2 cellular contexts compared by ENCODE assay signal in genomic region chr7:5433181-5433580, GRCh38.
TF ChIP-seq lines count a peak whose summit lies in the region.

No MANE protein-coding gene starts in this region.

TF ChIP-seq in IMR-90, 13 proteins besides CTCF, POLR2A, EP300 and RAD21:
- no peak for TF ChIP-seq MAFK (IDR thresholded peaks at IDR 0.05; ENCODE audit: low read depth, low read length)
- no peak for TF ChIP-seq USF2 (IDR thresholded peaks at IDR 0.05; ENCODE audit: low read depth, low read length)
- TF ChIP-seq RCOR1 (IDR thresholded peaks at IDR 0.05; ENCODE audit: insufficient replicate concordance, low read length): no peak
- no peak for TF ChIP-seq BHLHE40 (IDR thresholded peaks at IDR 0.05; ENCODE audit: low read depth, low read length)
- no peak for TF ChIP-seq MXI1 (IDR thresholded peaks at IDR 0.05; ENCODE audit: borderline replicate concordance, low read depth, low read length)
- TF ChIP-seq MAZ (IDR thresholded peaks at IDR 0.05; ENCODE audit: borderline replicate concordance, low read depth, low read length): no peak
- no peak for TF ChIP-seq SMC3 (IDR thresholded peaks at IDR 0.05; ENCODE audit: low read depth, low read length)
- TF ChIP-seq RFX5 (IDR thresholded peaks at IDR 0.05; ENCODE audit: low read depth, low read length): no peak
- no peak for TF ChIP-seq ELK1 (IDR thresholded peaks at IDR 0.05; ENCODE audit: borderline replicate concordance, low read depth, low read length)
- no peak for TF ChIP-seq CEBPB (IDR thresholded peaks at IDR 0.05; ENCODE audit: low read depth, low read length)
- TF ChIP-seq CHD1 (IDR thresholded peaks at IDR 0.05; ENCODE audit: low read depth, low read length): no peak
- no peak for TF ChIP-seq FOS (IDR thresholded peaks at IDR 0.05; ENCODE audit: low read depth, low read length)
- no peak for TF ChIP-seq NFE2L2 (IDR thresholded peaks at IDR 0.05; ENCODE audit: low read depth, low read length)

TF ChIP-seq in HepG2, 621 proteins besides CTCF, POLR2A, EP300 and RAD21:
- TF ChIP-seq DZIP1 (CRISPR knock-in tag; IDR thresholded peaks at IDR 0.05) (no peak), NFYC (CRISPR knock-in tag; IDR thresholded peaks at IDR 0.05) (no peak), ELF3 (CRISPR knock-in tag; IDR thresholded peaks at IDR 0.05) (no peak), ZNF12 (CRISPR knock-in tag; IDR thresholded peaks at IDR 0.05) (peak; percentile 100), ZNF318 (CRISPR knock-in tag; IDR thresholded peaks at IDR 0.05) (no peak), HDAC6 (IDR thresholded peaks at IDR 0.05; ENCODE audit: low read depth, low read length) (no peak), NFE2L2 (IDR thresholded peaks at IDR 0.05; ENCODE audit: low read length) (no peak), ZNF446 (CRISPR knock-in tag; IDR thresholded peaks at IDR 0.05) (no peak), DNMT3B (CRISPR knock-in tag; conservative IDR thresholded peaks at IDR 0.05) (no peak), KDM1A (CRISPR knock-in tag; IDR thresholded peaks at IDR 0.05) (0 out of 2 replicates have a peak, but pooled peaks have one; percentile 63), AGO2 (optimal IDR thresholded peaks at IDR 0.05; ENCODE audit: low read depth, low read length) (peak; percentile 67), ZNF616 (CRISPR knock-in tag; IDR thresholded peaks at IDR 0.05; ENCODE audit: low read depth) (no peak), MXD1 (CRISPR knock-in tag; IDR thresholded peaks at IDR 0.05) (no peak), ETV6 (CRISPR knock-in tag; conservative IDR thresholded peaks at IDR 0.05) (no peak), RBAK (CRISPR knock-in tag; IDR thresholded peaks at IDR 0.05) (peak; percentile 98), MIER2 (CRISPR knock-in tag; IDR thresholded peaks at IDR 0.05) (no peak), ZFP41 (CRISPR knock-in tag; IDR thresholded peaks at IDR 0.05; ENCODE audit: borderline replicate concordance) (no peak), CBX2 (IDR thresholded peaks at IDR 0.05; ENCODE audit: low read depth, low read length) (no peak), CBX2 (CRISPR knock-in tag; IDR thresholded peaks at IDR 0.05; ENCODE audit: low read depth) (no peak), ZNF674 (CRISPR knock-in tag; IDR thresholded peaks at IDR 0.05; ENCODE audit: low read depth) (no peak), POLR2AphosphoS5 (IDR thresholded peaks at IDR 0.05; ENCODE audit: low read depth, low read length) (no peak), ZC3H4 (CRISPR knock-in tag; IDR thresholded peaks at IDR 0.05; ENCODE audit: borderline replicate concordance) (no peak), SNAI1 (CRISPR knock-in tag; IDR thresholded peaks at IDR 0.05; ENCODE audit: borderline replicate concordance) (no peak), ZNF329 (CRISPR knock-in tag; IDR thresholded peaks at IDR 0.05; ENCODE audit: low read depth) (no peak), E2F2 (CRISPR knock-in tag; IDR thresholded peaks at IDR 0.05; ENCODE audit: borderline replicate concordance) (no peak), REST (IDR thresholded peaks at IDR 0.05; ENCODE audit: borderline replicate concordance in 1 of 2, low read depth in 1 of 2, low read length in 2 of 2) (no peak)
